In the genomic region with DNA sequence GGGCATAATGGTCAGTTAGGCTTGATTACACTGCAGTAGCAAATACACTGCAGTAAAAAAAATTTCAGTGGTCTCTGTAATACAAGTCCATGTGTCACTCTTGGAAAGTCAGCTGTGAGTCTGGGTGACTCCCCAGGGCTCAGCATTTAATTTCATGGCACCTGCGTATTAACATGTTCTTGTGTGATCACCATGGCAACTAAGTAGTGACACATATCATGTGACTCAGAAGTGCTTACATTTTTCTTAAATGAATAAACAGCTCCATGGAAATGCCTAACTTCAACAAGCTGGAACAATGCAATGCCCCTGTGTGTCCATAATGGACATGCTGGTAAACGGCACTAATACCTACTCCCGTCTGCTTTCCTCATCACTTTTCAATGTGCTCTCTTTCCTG, we compare ENCODE assay signal across 12 cellular contexts.
DNase-seq lines count a peak whose midpoint lies in the region; TF ChIP-seq lines count a peak whose summit lies in the region.
"Had no signal": no experiment of that assay in that cellular context is flagged by ENCODE, and none has a peak within 500 bp of the region (broad histone marks: within the 10 kb centered on the region; RNA-seq: fewer than 3 reads in every experiment).

No MANE protein-coding gene starts in this region.

- DNase-seq in Caki2 (ENCODE audit: low read depth) (peak; percentile 62), NCI-H1105 treated with DMSO at 0.1 percent for 48 hours (lab: John Stamatoyannopoulos, UW) (peak; percentile 81), T1000 (lab: John Stamatoyannopoulos, UW) (peak; percentile 75), kidney tubule cell (ENCODE audit: low spot score) (peak; percentile 99), Ammon's horn (ENCODE audit: low spot score) (no peak), ovary (no peak), T-helper 2 cell (no peak)
- DNase-seq in activated CD4-positive, alpha-beta T cell treated with anti-CD3 and anti-CD28 coated beads, Interleukin-2, amount 10 ng/mL, durations not matched to agents 7 days and 5 days: no peak
- DNase-seq: effector memory CD4-positive, alpha-beta T cell; mesendoderm had no signal

- no peak for TF ChIP-seq EP300 in ovary (IDR thresholded peaks at IDR 0.05)

- in situ Hi-C loops in Caki2 (cut with HindIII; ENCODE audit: low pct_unique_long_range_greater_than_20kb, low sequenced_read_pairs): no loop called here

- CTCF ChIA-PET in activated CD4-positive, alpha-beta T cell treated with anti-CD3 and anti-CD28 coated beads, Interleukin-2, amount 10 ng/mL, durations not matched to agents 7 days and 5 days (lab: Charles Lee): no interaction called here

- no peak for TF ChIP-seq POLR2A in ovary (IDR thresholded peaks at IDR 0.05)

- POLR2A ChIA-PET in activated CD4-positive, alpha-beta T cell treated with anti-CD3 and anti-CD28 coated beads, Interleukin-2, amount 10 ng/mL, durations not matched to agents 7 days and 5 days (lab: Charles Lee): no interaction called here

- no peaks in the 10 kb centered on the region for H3K4me1 ChIP-seq in ovary (ENCODE audit: insufficient read depth)
- H3K4me1 ChIP-seq: tibial nerve had no signal

- no peaks in the 10 kb centered on the region for H3K36me3 Mint-ChIP-seq in activated CD4-positive, alpha-beta T cell treated with anti-CD3 and anti-CD28 coated beads, Interleukin-2, amount 10 ng/mL, durations not matched to agents 7 days and 5 days (ENCODE audit: low read depth)

- H3K9me3 ChIP-seq in ovary: no peaks in the 10 kb centered on the region
- H3K9me3 ChIP-seq: tibial nerve had no signal

- TF ChIP-seq CTCF in ovary (IDR thresholded peaks at IDR 0.05): no peak

- no peaks in the 10 kb centered on the region for H3K36me3 ChIP-seq in ovary
- H3K36me3 ChIP-seq: tibial nerve had no signal

- WGBS in ovary, 3 donors: 63 to 72% (median 69%) methylated on average over 3 of the region's 3 CpGs

- no peaks in the 10 kb centered on the region for H3K27me3 Mint-ChIP-seq in activated CD4-positive, alpha-beta T cell treated with anti-CD3 and anti-CD28 coated beads, Interleukin-2, amount 10 ng/mL, durations not matched to agents 7 days and 5 days

- no peaks in the 10 kb centered on the region for H3K9me3 Mint-ChIP-seq in activated CD4-positive, alpha-beta T cell treated with anti-CD3 and anti-CD28 coated beads, Interleukin-2, amount 10 ng/mL, durations not matched to agents 7 days and 5 days

- intact Hi-C loops in ovary (cut with DNase I): no loop called here

- no peak overlapping the region for H3K4me3 ChIP-seq in ovary
- H3K4me3 ChIP-seq: tibial nerve had no signal

- H3K27me3 ChIP-seq in ovary: no peaks in the 10 kb centered on the region
- H3K27me3 ChIP-seq: tibial nerve had no signal

- H3K27ac Mint-ChIP-seq in activated CD4-positive, alpha-beta T cell treated with anti-CD3 and anti-CD28 coated beads, Interleukin-2, amount 10 ng/mL, durations not matched to agents 7 days and 5 days: no peak overlapping the region

- H3K27ac ChIP-seq in ovary: no peak overlapping the region
- H3K27ac ChIP-seq: HL-60, tibial nerve had no signal

- no peak overlapping the region for H3K4me3 Mint-ChIP-seq in activated CD4-positive, alpha-beta T cell treated with anti-CD3 and anti-CD28 coated beads, Interleukin-2, amount 10 ng/mL, durations not matched to agents 7 days and 5 days

- H3K4me1 Mint-ChIP-seq in activated CD4-positive, alpha-beta T cell treated with anti-CD3 and anti-CD28 coated beads, Interleukin-2, amount 10 ng/mL, durations not matched to agents 7 days and 5 days: no peaks in the 10 kb centered on the region

Comparison
In these comparisons a context has a peak if more than half of its experiments do, and no peak if none do; other contexts are left out.
1. DNase-seq: peak in Caki2 (single experiment), NCI-H1105 treated with DMSO at 0.1 percent for 48 hours (single experiment), T1000 (single experiment) and kidney tubule cell (single experiment); none in Ammon's horn (single experiment), activated CD4-positive, alpha-beta T cell treated with anti-CD3 and anti-CD28 coated beads, Interleukin-2, amount 10 ng/mL, durations not matched to agents 7 days and 5 days (single experiment), ovary (0 of 5) and T-helper 2 cell (0 of 5).